8 cellular contexts compared by ENCODE assay signal in genomic region chr20:63009044-63009961, GRCh38. TPM values are rescaled to one million over a fixed set of nuclear protein-coding genes. Genes with fewer than 3 reads are reported as not detected.
DNase-seq lines count a peak whose midpoint lies in the region; ATAC-seq and TF ChIP-seq lines count a peak whose summit lies in the region.

No MANE protein-coding gene starts in this region.

- no peaks in the 10 kb centered on the region for H3K79me2 ChIP-seq in KMS-11 (ENCODE audit: insufficient read depth, low read depth)

- no peak overlapping the region for H2AFZ ChIP-seq in KMS-11 (ENCODE audit: low read depth)

- H3K4me1 ChIP-seq in KMS-11 (ENCODE audit: low read depth, poor library complexity, severe bottlenecking) (peaks cover 14% of the 10 kb centered on the region), uterus (peaks cover 0 to 13% of the 10 kb centered on the region in 2 donors)

- DNase-seq in GM03348 (ENCODE audit: low spot score) (peak; percentile 94), SHP77 treated with DMSO at 0.1 percent for 48 hours (lab: John Stamatoyannopoulos, UW) (peak; percentile 34), activated gamma-delta T cell (lab: John Stamatoyannopoulos, UW) (peak; percentile 60), germinal center (ENCODE audit: low spot score) (peak; percentile 92), posterior cingulate gyrus (peak; percentile 57 to 96 (median 80)), uterus (peak; percentile 56 to 76)

- intact Hi-C loops in posterior cingulate gyrus (cut with DNase I): loop anchor here (1.0 to 2.0 kb wide), 2 partner anchors 37 to 109 kb away; no protein-coding TSS in a partner anchor
- intact Hi-C loops in uterus (cut with DNase I; ENCODE audit: low total_unique reads): no loop called here

- TF ChIP-seq POLR2A in uterus (IDR thresholded peaks at IDR 0.05): no peak

- ATAC-seq in GM21737 (IDR thresholded peaks at IDR 0.05; ENCODE audit: unreplicated experiment): peak; percentile 45

- TF ChIP-seq CTCF in KMS-11 (conservative IDR thresholded peaks at IDR 0.05; ENCODE audit: low read depth, low read length) (peak; percentile 86), uterus (IDR thresholded peaks at IDR 0.05) (peak; percentile 92 to 94 (median 94))

- no peaks in the 10 kb centered on the region for H4K20me1 ChIP-seq in KMS-11 (ENCODE audit: insufficient read depth)

- H3K27ac ChIP-seq in KMS-11: no peak overlapping the region
- H3K27ac ChIP-seq in uterus: no peak overlapping the region

- H3K9ac ChIP-seq in KMS-11: no peak overlapping the region

- H3K4me3 ChIP-seq in KMS-11 (IDR thresholded peaks at IDR 0.05; ENCODE audit: insufficient read depth, low read depth, low read length) (no peak overlapping the region), uterus (no peak overlapping the region)

- H3K4me2 ChIP-seq in KMS-11: peak overlapping the region; percentile 36

- H3K9me3 ChIP-seq in uterus: no peaks in the 10 kb centered on the region

- no peaks in the 10 kb centered on the region for H3K36me3 ChIP-seq in KMS-11 (ENCODE audit: insufficient read depth)
- no peaks in the 10 kb centered on the region for H3K36me3 ChIP-seq in uterus

- H3K27me3 ChIP-seq in KMS-11 (ENCODE audit: insufficient read depth, low read depth): peaks cover 84% of the 10 kb centered on the region
- peaks cover 26 to 62% of the 10 kb centered on the region in 2 donors for H3K27me3 ChIP-seq in uterus

RNA-seq across cellular contexts. Expression of gene BHLHE23, which starts 2.5 kb away (rescaled TPM):
- total RNA-seq in uterus: not detected

RNA-seq across cellular contexts. Expression of gene SLC17A9, which starts 56.8 kb away (rescaled TPM):
- total RNA-seq in uterus: 1 to 10 TPM in 2 of 4 donors, under 1 TPM in 1, not detected in 1; 0.26 to 5.4 (median 1.6) TPM

Comparison
In these comparisons a context has a peak if more than half of its experiments do, and no peak if none do; other contexts are left out.
1. DNase-seq: peak in every context shown above with its lines; median percentile 94 in GM03348; 92 in germinal center; 80 in posterior cingulate gyrus; 66 in uterus; 60 in activated gamma-delta T cell; 34 in SHP77 treated with DMSO at 0.1 percent for 48 hours.